In genomic region chr3:162034368-162034767, GRCh38 we compare ENCODE assay signal across 22 cellular contexts.
DNase-seq lines count a peak whose midpoint lies in the region; ATAC-seq, FAIRE-seq and TF ChIP-seq lines count a peak whose summit lies in the region.
"Had no signal": no experiment of that assay in that cellular context is flagged by ENCODE, and none has a peak within 500 bp of the region (broad histone marks: within the 10 kb centered on the region; RNA-seq: fewer than 3 reads in every experiment).

No MANE protein-coding gene starts in this region.

- no peak for FAIRE-seq in D721Med (lab: Jason Lieb, UNC)
- FAIRE-seq: A549, HTR-8/SVneo had no signal

- DNase-seq in AG08395 (ENCODE audit: low spot score), result peak; percentile 52
- DNase-seq in HS-5 (ENCODE audit: low read depth), result peak; percentile 79
- DNase-seq in cardiac fibroblast (ENCODE audit: low read depth in 2 of 2), result peak; percentile 2 to 71
- DNase-seq in kidney glomerular epithelial cell (lab: John Stamatoyannopoulos, UW), result peak; percentile 21
- DNase-seq in stimulated activated CD4-positive, alpha-beta T cell treated with anti-CD3 and anti-CD28 coated beads, Interleukin-4, amount 100 ng/mL, for 4 hours, result no peak
- no peak for DNase-seq in D721Med (ENCODE audit: insufficient read length, low spot score)
- DNase-seq: activated T-cell treated with anti-CD3 and anti-CD28 coated beads, Interleukin-2, amount 50 U/mL, for 48 hours; CD8-positive, alpha-beta memory T cell; effector CD8-positive, alpha-beta T cell; foreskin melanocyte; left lung; NCI-H1417 treated with DMSO at 0.1 percent for 48 hours; NCI-H774; OCI-M1; retina; stimulated activated naive CD4-positive, alpha-beta T cell treated with Interleukin-2 at 50 U/mL for 16 hours; trophoblast cell had no signal

- ATAC-seq in GM19035 (IDR thresholded peaks at IDR 0.05; ENCODE audit: unreplicated experiment) (no peak), GM19463 (IDR thresholded peaks at IDR 0.05; ENCODE audit: unreplicated experiment) (no peak)
- ATAC-seq: A549, left lung had no signal

- TF ChIP-seq CTCF in cardiac fibroblast (IDR thresholded peaks at IDR 0.05; ENCODE audit: low read depth, low read length) (no peak), D721Med (IDR thresholded peaks at IDR 0.05; ENCODE audit: insufficient read depth, missing control alignments) (no peak)

- H3K4me3 ChIP-seq in cardiac fibroblast (replicated peaks in 1 of 2; ENCODE audit: low read depth in 2 of 2, low read length in 2 of 2), result no peak overlapping the region
- H3K4me3 ChIP-seq: A549, left lung, SJSA1 had no signal

Comparison
In these comparisons a context has a peak if more than half of its experiments do, and no peak if none do; other contexts are left out.
1. DNase-seq: peak in AG08395 (single experiment), HS-5 (single experiment), cardiac fibroblast (2 of 2) and kidney glomerular epithelial cell (single experiment); none in stimulated activated CD4-positive, alpha-beta T cell treated with anti-CD3 and anti-CD28 coated beads, Interleukin-4, amount 100 ng/mL, for 4 hours (0 of 2) and D721Med (single experiment).